ENCODE assay signal across 9 cellular contexts in the genomic region with DNA sequence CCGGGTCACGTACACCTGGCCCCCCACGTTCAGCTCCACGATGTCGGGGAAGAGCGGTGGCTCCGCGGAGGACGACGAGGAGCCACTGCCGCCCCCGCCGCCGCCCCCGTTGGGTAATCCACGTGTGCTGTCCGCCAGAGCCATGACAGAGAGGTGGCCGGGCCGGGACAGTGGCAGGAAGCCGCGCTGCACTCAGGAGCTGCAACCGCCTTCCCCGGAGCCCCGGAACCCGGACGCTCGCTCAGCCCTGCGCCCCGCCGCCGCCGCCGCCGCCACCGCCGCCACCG. TPM values are rescaled to one million over a fixed set of nuclear protein-coding genes. Genes with fewer than 3 reads are reported as not detected.
DNase-seq lines count a peak whose midpoint lies in the region; ATAC-seq and TF ChIP-seq lines count a peak whose summit lies in the region.
"Had no signal": no experiment of that assay in that cellular context is flagged by ENCODE, and none has a peak within 500 bp of the region (broad histone marks: within the 10 kb centered on the region; RNA-seq: fewer than 3 reads in every experiment).

No MANE protein-coding gene starts in this region.

- no peak for TF ChIP-seq CTCF in Peyer's patch (IDR thresholded peaks at IDR 0.05)
- no peak for TF ChIP-seq CTCF in esophagus squamous epithelium (IDR thresholded peaks at IDR 0.05)
- no peak for TF ChIP-seq CTCF in retinal pigment epithelial cell (conservative IDR thresholded peaks at IDR 0.05; ENCODE audit: low read depth, low read length)

- H3K36me3 ChIP-seq in Peyer's patch (no peaks in the 10 kb centered on the region), esophagus squamous epithelium (no peaks in the 10 kb centered on the region)

- H3K4me1 ChIP-seq in Peyer's patch: peaks cover 0 to 21% (median 2%) of the 10 kb centered on the region in 4 donors
- H3K4me1 ChIP-seq in esophagus squamous epithelium: peaks cover 4 to 49% (median 8%) of the 10 kb centered on the region in 3 donors

- H3K4me1 Mint-ChIP-seq in T-helper 1 cell treated with Interleukin-12 subunit alpha and Interleukin-12 subunit beta and Interleukin-4 antibody, amounts not matched to agents 30 μg/mL and 1 μg/mL, for 36 hours (ENCODE audit: low read depth): peaks cover 20% of the 10 kb centered on the region

- H3K27me3 Mint-ChIP-seq in T-helper 1 cell treated with Interleukin-12 subunit alpha and Interleukin-12 subunit beta and Interleukin-4 antibody, amounts not matched to agents 30 μg/mL and 1 μg/mL, for 36 hours (ENCODE audit: low read depth): peaks cover 47% of the 10 kb centered on the region

- DNase-seq in T-helper 1 cell (no peak), Peyer's patch (peak in 1 of 3 donors; percentile 54), esophagus squamous epithelium (lab: John Stamatoyannopoulos, UW) (no peak), retinal pigment epithelial cell (ENCODE audit: low read depth) (no peak), NCI-H2107 (lab: John Stamatoyannopoulos, UW) (no peak), DMS 273 (lab: John Stamatoyannopoulos, UW; ENCODE audit: unreplicated experiment) (no peak)

- no peaks in the 10 kb centered on the region for H3K9me3 ChIP-seq in Peyer's patch
- no peaks in the 10 kb centered on the region for H3K9me3 ChIP-seq in esophagus squamous epithelium

- peak overlapping the region; percentile 50 for H3K27ac Mint-ChIP-seq in T-helper 1 cell treated with Interleukin-12 subunit alpha and Interleukin-12 subunit beta and Interleukin-4 antibody, amounts not matched to agents 30 μg/mL and 1 μg/mL, for 36 hours

- H3K9me3 Mint-ChIP-seq in T-helper 1 cell treated with Interleukin-12 subunit alpha and Interleukin-12 subunit beta and Interleukin-4 antibody, amounts not matched to agents 30 μg/mL and 1 μg/mL, for 36 hours: no peaks in the 10 kb centered on the region

- WGBS in esophagus squamous epithelium, 2 donors: no CpG with 5 or more reads among the region's 37 CpGs

- H3K36me3 Mint-ChIP-seq in T-helper 1 cell treated with Interleukin-12 subunit alpha and Interleukin-12 subunit beta and Interleukin-4 antibody, amounts not matched to agents 30 μg/mL and 1 μg/mL, for 36 hours (ENCODE audit: low read depth): peaks cover 2% of the 10 kb centered on the region

- H3K4me3 ChIP-seq in Peyer's patch: peak overlapping the region; percentile 60 to 74 (median 70)
- peak overlapping the region; percentile 58 to 79 (median 72) for H3K4me3 ChIP-seq in esophagus squamous epithelium
- H3K4me3 ChIP-seq in retinal pigment epithelial cell (ENCODE audit: low read length): peak overlapping the region; percentile 50

- peak overlapping the region; percentile 65 for H3K4me3 Mint-ChIP-seq in T-helper 1 cell treated with Interleukin-12 subunit alpha and Interleukin-12 subunit beta and Interleukin-4 antibody, amounts not matched to agents 30 μg/mL and 1 μg/mL, for 36 hours

- no peak for TF ChIP-seq POLR2A in Peyer's patch (IDR thresholded peaks at IDR 0.05)
- TF ChIP-seq POLR2A in esophagus squamous epithelium (IDR thresholded peaks at IDR 0.05): no peak

- H3K27ac ChIP-seq in Peyer's patch: peak overlapping the region; percentile 71 to 89 (median 83)
- H3K27ac ChIP-seq in esophagus squamous epithelium: peak overlapping the region; percentile 84 to 93 (median 88)
- H3K27ac ChIP-seq: C4-2B had no signal

- intact Hi-C loops in esophagus squamous epithelium (cut with DNase I): no loop called here

- no peak for ATAC-seq in GM21360 (IDR thresholded peaks at IDR 0.05; ENCODE audit: unreplicated experiment)

- H3K27me3 ChIP-seq in Peyer's patch (no peaks in the 10 kb centered on the region), esophagus squamous epithelium (peaks cover 0 to 8% (median 0%) of the 10 kb centered on the region in 4 donors)

RNA-seq across cellular contexts. Expression of gene KCTD12, which starts 0.3 kb away (rescaled TPM):
- 10 to 100 TPM; 11.4 to 47.0 (median 21.3) TPM for total RNA-seq in Peyer's patch
- total RNA-seq in esophagus squamous epithelium: 10 to 100 TPM in 3 of 4 donors, 1 to 10 TPM in 1; 6.2 to 63.3 (median 23.1) TPM
